ENCODE assay signal across 14 cellular contexts in genomic region chr15:22922003-22922402, GRCh38. TPM values are rescaled to one million over a fixed set of nuclear protein-coding genes. Genes with fewer than 3 reads are reported as not detected.
DNase-seq lines count a peak whose midpoint lies in the region; ATAC-seq and TF ChIP-seq lines count a peak whose summit lies in the region.
"Had no signal": no experiment of that assay in that cellular context is flagged by ENCODE, and none has a peak within 500 bp of the region (broad histone marks: within the 10 kb centered on the region; RNA-seq: fewer than 3 reads in every experiment).

No MANE protein-coding gene starts in this region.

- peaks cover 7% of the 10 kb centered on the region for H3K4me1 Mint-ChIP-seq in Caco-2 (ENCODE audit: low read depth, unreplicated experiment)
- no peaks in the 10 kb centered on the region for H3K4me1 Mint-ChIP-seq in central memory CD8-positive, alpha-beta T cell
- H3K4me1 Mint-ChIP-seq in activated CD4-positive, alpha-beta T cell treated with anti-CD3 and anti-CD28 coated beads, Interleukin-2, amount 10 ng/mL, durations not matched to agents 7 days and 5 days: no peaks in the 10 kb centered on the region
- H3K4me1 Mint-ChIP-seq: B cell had no signal

- DNase-seq in Caco-2 (peak in 1 of 2 experiments; percentile 32), Panc1 (ENCODE audit: low read depth, low spot score) (no peak), trophoblast cell (no peak), SK-N-DZ (ENCODE audit: low spot score) (no peak)
- no peak for DNase-seq in central memory CD8-positive, alpha-beta T cell (ENCODE audit: low spot score in 2 of 2)
- DNase-seq in activated CD4-positive, alpha-beta T cell treated with anti-CD3 and anti-CD28 coated beads, Interleukin-2, amount 10 ng/mL, durations not matched to agents 7 days and 5 days: no peak
- DNase-seq: CD8-positive, alpha-beta T cell; DMS 273 treated with DMSO at 0.1 percent for 48 hours; DMS53; H7 had no signal

- H3K27me3 Mint-ChIP-seq in Caco-2 (ENCODE audit: insufficient read depth, unreplicated experiment): no peaks in the 10 kb centered on the region
- H3K27me3 Mint-ChIP-seq in central memory CD8-positive, alpha-beta T cell: no peaks in the 10 kb centered on the region
- H3K27me3 Mint-ChIP-seq in activated CD4-positive, alpha-beta T cell treated with anti-CD3 and anti-CD28 coated beads, Interleukin-2, amount 10 ng/mL, durations not matched to agents 7 days and 5 days: no peaks in the 10 kb centered on the region
- H3K27me3 Mint-ChIP-seq: B cell had no signal

- H3K4me1 ChIP-seq in Caco-2: peaks cover 6% of the 10 kb centered on the region
- no peaks in the 10 kb centered on the region for H3K4me1 ChIP-seq in Panc1 (ENCODE audit: control insufficient read depth, insufficient read depth, low read length)
- no peaks in the 10 kb centered on the region for H3K4me1 ChIP-seq in trophoblast cell (ENCODE audit: control insufficient read depth in 1 of 2, insufficient read depth in 2 of 2, low read length in 2 of 2)

- H3K27me3 ChIP-seq in Caco-2 (replicated peaks; ENCODE audit: control insufficient read depth, insufficient read depth, low read length): no peaks in the 10 kb centered on the region
- H3K27me3 ChIP-seq in Panc1 (ENCODE audit: control insufficient read depth, insufficient read depth, low read length): no peaks in the 10 kb centered on the region
- H3K27me3 ChIP-seq in trophoblast cell (ENCODE audit: insufficient read depth, low read length): no peaks in the 10 kb centered on the region
- H3K27me3 ChIP-seq: BLaER1 treated with 17β-estradiol and CSF1 and Interleukin-3, amounts not matched to agents 10 nM and 100 nM had no signal

- H3K27ac ChIP-seq in Panc1 (ENCODE audit: low read length) (no peak overlapping the region), trophoblast cell (ENCODE audit: low read depth, low read length) (no peak overlapping the region)
- H3K27ac ChIP-seq: BLaER1 treated with 17β-estradiol and CSF1 and Interleukin-3, amounts not matched to agents 10 nM and 100 nM had no signal

- no peak overlapping the region for H2BK120ac ChIP-seq in trophoblast cell (ENCODE audit: insufficient read depth, low read length, poor library complexity)

- H3K9me3 ChIP-seq in Caco-2: no peaks in the 10 kb centered on the region
- no peaks in the 10 kb centered on the region for H3K9me3 ChIP-seq in Panc1 (ENCODE audit: control insufficient read depth, insufficient read depth, low read depth, low read length)
- H3K9me3 ChIP-seq in trophoblast cell (ENCODE audit: insufficient read depth, low read depth, low read length): peaks cover 2% of the 10 kb centered on the region
- H3K9me3 ChIP-seq: BLaER1 treated with 17β-estradiol and CSF1 and Interleukin-3, amounts not matched to agents 10 nM and 100 nM had no signal

- H3K9me3 Mint-ChIP-seq in Caco-2 (ENCODE audit: unreplicated experiment): no peaks in the 10 kb centered on the region
- no peaks in the 10 kb centered on the region for H3K9me3 Mint-ChIP-seq in central memory CD8-positive, alpha-beta T cell
- H3K9me3 Mint-ChIP-seq in activated CD4-positive, alpha-beta T cell treated with anti-CD3 and anti-CD28 coated beads, Interleukin-2, amount 10 ng/mL, durations not matched to agents 7 days and 5 days: no peaks in the 10 kb centered on the region
- H3K9me3 Mint-ChIP-seq: CD8-positive, alpha-beta T cell; GM23338 had no signal

- no peak for TF ChIP-seq CTCF in Caco-2 (IDR thresholded peaks at IDR 0.05; ENCODE audit: insufficient read depth in 1 of 2, low read depth in 1 of 2, low read length in 1 of 2, severe bottlenecking in 1 of 2, unreplicated experiment in 1 of 2)
- TF ChIP-seq CTCF in Panc1 (IDR thresholded peaks at IDR 0.05): no peak

- peaks cover 1% of the 10 kb centered on the region for H3K79me2 ChIP-seq in trophoblast cell (ENCODE audit: control insufficient read depth, insufficient read depth, low read length, poor library complexity)

- no peak overlapping the region for H3K4ac ChIP-seq in trophoblast cell (ENCODE audit: low read depth, low read length)

- H2AFZ ChIP-seq in trophoblast cell (ENCODE audit: insufficient read depth, low read length, poor library complexity): no peak overlapping the region
- H2AFZ ChIP-seq: GM23338 had no signal

- no peak overlapping the region for H3K23ac ChIP-seq in trophoblast cell (ENCODE audit: low read length)

- no peak overlapping the region for H3K18ac ChIP-seq in trophoblast cell (ENCODE audit: low read length)

- POLR2A ChIA-PET in Caco-2 (lab: Charles Lee): no interaction called here
- POLR2A ChIA-PET in Panc1 (lab: Charles Lee): no interaction called here
- POLR2A ChIA-PET in activated CD4-positive, alpha-beta T cell treated with anti-CD3 and anti-CD28 coated beads, Interleukin-2, amount 10 ng/mL, durations not matched to agents 7 days and 5 days (lab: Charles Lee): no interaction called here

- in situ Hi-C loops in Panc1 (cut with HindIII; ENCODE audit: low pct_unique_long_range_greater_than_20kb, low sequenced_read_pairs): no loop called here

- H3K14ac ChIP-seq in trophoblast cell (ENCODE audit: low read length): no peak overlapping the region

- BruUV-seq in Caco-2 (replicated peaks; lab: Mats Ljungman, UMichigan): no TSS peak
- no TSS peak for BruUV-seq in Panc1 (replicated peaks; lab: Mats Ljungman, UMichigan)

- H2BK5ac ChIP-seq in trophoblast cell (ENCODE audit: low read depth, low read length, poor library complexity): no peak overlapping the region

- peak overlapping the region; percentile 19 for H3K27ac Mint-ChIP-seq in Caco-2 (ENCODE audit: unreplicated experiment)
- H3K27ac Mint-ChIP-seq in central memory CD8-positive, alpha-beta T cell (ENCODE audit: low read depth): peak overlapping the region; percentile 62
- no peak overlapping the region for H3K27ac Mint-ChIP-seq in activated CD4-positive, alpha-beta T cell treated with anti-CD3 and anti-CD28 coated beads, Interleukin-2, amount 10 ng/mL, durations not matched to agents 7 days and 5 days
- H3K27ac Mint-ChIP-seq: B cell; CD8-positive, alpha-beta T cell; GM23338 had no signal

- no peak overlapping the region for H3K4me2 ChIP-seq in trophoblast cell (ENCODE audit: low read length)
- H3K4me2 ChIP-seq: BLaER1 treated with 17β-estradiol and CSF1 and Interleukin-3, amounts not matched to agents 10 nM and 100 nM; GM23338 had no signal

- intact Hi-C loops in Caco-2 (cut with micrococcal nuclease; ENCODE audit: unreplicated experiment): no loop called here
- intact Hi-C loops in Panc1 (cut with micrococcal nuclease; ENCODE audit: unreplicated experiment): no loop called here

- H2BK12ac ChIP-seq in trophoblast cell (ENCODE audit: low read length): peak overlapping the region; percentile 45

- no peak overlapping the region for H4K12ac ChIP-seq in trophoblast cell (ENCODE audit: low read depth, low read length)

- H3K36me3 Mint-ChIP-seq in Caco-2 (ENCODE audit: insufficient read depth, unreplicated experiment): peaks cover 83% of the 10 kb centered on the region
- peaks cover 6% of the 10 kb centered on the region for H3K36me3 Mint-ChIP-seq in central memory CD8-positive, alpha-beta T cell (ENCODE audit: insufficient read depth)
- no peaks in the 10 kb centered on the region for H3K36me3 Mint-ChIP-seq in activated CD4-positive, alpha-beta T cell treated with anti-CD3 and anti-CD28 coated beads, Interleukin-2, amount 10 ng/mL, durations not matched to agents 7 days and 5 days (ENCODE audit: low read depth)
- H3K36me3 Mint-ChIP-seq: CD8-positive, alpha-beta T cell had no signal

- H3K79me1 ChIP-seq in trophoblast cell (ENCODE audit: low read length): peaks cover 4% of the 10 kb centered on the region

- no peak overlapping the region for H4K91ac ChIP-seq in trophoblast cell (ENCODE audit: low read depth, low read length)

- peaks cover under 1% of the 10 kb centered on the region for H3K36me3 ChIP-seq in Caco-2 (ENCODE audit: control insufficient read depth, insufficient read depth, low read length)
- peaks cover 2% of the 10 kb centered on the region; the same call in 1 of the 2 replicates for H3K36me3 ChIP-seq in Panc1 (ENCODE audit: control insufficient read depth, insufficient read depth, low read length)
- H3K36me3 ChIP-seq in trophoblast cell (ENCODE audit: control insufficient read depth in 1 of 2, insufficient read depth in 2 of 2, low read length in 2 of 2): peaks cover 29 to 31% of the 10 kb centered on the region in 2 experiments

- ATAC-seq in Panc1 (0 out of 2 replicates have a peak, but pooled peaks have one; percentile 54), GM21529 (IDR thresholded peaks at IDR 0.05; ENCODE audit: unreplicated experiment) (no peak)
- ATAC-seq in central memory CD8-positive, alpha-beta T cell (replicated peaks; ENCODE audit: extremely low read depth, poor library complexity, severe bottlenecking): no peak
- ATAC-seq: CD8-positive, alpha-beta T cell; GM23338 had no signal

- no peak overlapping the region for H3K9ac ChIP-seq in trophoblast cell (ENCODE audit: low read length)
- H3K9ac ChIP-seq: BLaER1 treated with 17β-estradiol and CSF1 and Interleukin-3, amounts not matched to agents 10 nM and 100 nM had no signal

- H2AK5ac ChIP-seq in trophoblast cell (ENCODE audit: low read length): no peak overlapping the region

- no peak overlapping the region for H3K4me3 Mint-ChIP-seq in Caco-2 (ENCODE audit: unreplicated experiment)
- H3K4me3 Mint-ChIP-seq in central memory CD8-positive, alpha-beta T cell: no peak overlapping the region
- no peak overlapping the region for H3K4me3 Mint-ChIP-seq in activated CD4-positive, alpha-beta T cell treated with anti-CD3 and anti-CD28 coated beads, Interleukin-2, amount 10 ng/mL, durations not matched to agents 7 days and 5 days
- H3K4me3 Mint-ChIP-seq: B cell; CD8-positive, alpha-beta T cell; GM23338 had no signal

- WGBS in trophoblast cell (ENCODE audit: extremely low coverage, insufficient coverage, insufficient read length): no CpG with 5 or more reads among the region's 5 CpGs

- H4K8ac ChIP-seq in trophoblast cell (ENCODE audit: low read depth, low read length): no peak overlapping the region

- no peak overlapping the region for H3K4me3 ChIP-seq in Caco-2 (ENCODE audit: low read depth, low read length)
- no peak overlapping the region for H3K4me3 ChIP-seq in Panc1 (ENCODE audit: low read depth in 2 of 2, low read length in 2 of 2)
- H3K4me3 ChIP-seq in trophoblast cell (ENCODE audit: low read depth, low read length): no peak overlapping the region
- H3K4me3 ChIP-seq: BLaER1 treated with 17β-estradiol and CSF1 and Interleukin-3, amounts not matched to agents 10 nM and 100 nM; GM23338 had no signal

- CTCF ChIA-PET in Caco-2 (lab: Charles Lee): no interaction called here
- CTCF ChIA-PET in Panc1 (lab: Charles Lee): no interaction called here
- CTCF ChIA-PET in activated CD4-positive, alpha-beta T cell treated with anti-CD3 and anti-CD28 coated beads, Interleukin-2, amount 10 ng/mL, durations not matched to agents 7 days and 5 days (lab: Charles Lee): no interaction called here

RNA-seq across cellular contexts. Expression of gene CYFIP1, which starts 58.2 kb away (rescaled TPM):
- 205 and 211 TPM in 2 replicates for total RNA-seq in Caco-2 (2022)
- total RNA-seq in Panc1 (2021; ENCODE audit: unreplicated experiment): 159 TPM
- 137 TPM for polyA plus RNA-seq in Panc1 (2012; ENCODE audit: insufficient read length)
- polyA plus RNA-seq in trophoblast cell (2013): 58.6 and 59.7 TPM in 2 replicates
- 10 to 100 TPM; 14.6 to 16.3 TPM for total RNA-seq in activated CD4-positive, alpha-beta T cell treated with anti-CD3 and anti-CD28 coated beads, Interleukin-2, amount 10 ng/mL, durations not matched to agents 7 days and 5 days
- 70.3 and 81.9 TPM in 2 replicates for polyA plus RNA-seq in SK-N-DZ (2014; cell fraction: cytosol; rRNA removed)
- polyA plus RNA-seq in SK-N-DZ (2014; cell fraction: nucleus; rRNA removed): 67.9 and 92.8 TPM in 2 replicates
